In the genomic region with DNA sequence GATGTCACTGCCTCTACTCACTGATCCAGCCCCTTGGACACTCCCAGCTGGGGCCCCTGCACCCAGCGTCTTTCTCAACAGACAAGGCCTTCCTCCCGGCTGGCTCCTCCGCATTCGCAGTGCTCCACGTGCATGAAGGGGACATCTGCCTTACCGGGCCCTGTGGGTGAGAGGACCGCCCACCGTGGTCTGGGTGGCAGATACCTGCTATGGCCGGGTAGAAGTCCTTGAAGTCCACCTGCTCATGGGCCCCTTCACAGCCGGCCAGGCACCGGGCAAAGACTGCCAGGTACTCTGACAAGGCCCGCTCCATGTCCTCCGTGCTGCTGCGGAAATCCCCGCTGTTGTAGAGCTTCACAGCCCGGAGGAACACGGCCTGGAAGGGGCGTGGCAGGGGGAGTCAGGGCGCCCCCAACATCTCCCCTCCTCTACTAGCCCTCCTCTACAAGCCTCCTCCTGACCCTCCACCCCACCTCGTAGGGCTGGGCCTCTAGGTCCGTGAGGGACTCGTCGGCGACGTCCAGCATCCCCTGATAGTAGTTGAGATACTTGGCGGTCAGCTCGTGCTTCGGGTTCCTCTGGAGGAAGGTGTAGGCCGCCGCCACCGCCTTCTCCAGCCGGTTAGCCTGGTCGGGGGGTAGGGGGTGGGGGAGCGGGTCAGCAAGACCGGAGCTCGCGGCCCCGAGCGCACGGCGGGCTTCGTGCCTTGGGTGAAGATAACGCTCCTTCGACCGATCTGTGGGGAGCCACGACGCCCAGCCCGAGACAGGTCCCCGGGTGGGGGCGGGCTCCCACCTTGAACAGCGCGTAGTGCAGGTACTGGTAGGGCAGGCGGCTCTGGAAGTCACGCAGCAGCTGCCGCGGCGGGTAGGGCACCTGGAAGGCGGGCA, we compare ENCODE assay signal across 1 cellular context.
A peak's percentile ranks its signal among the peaks of the same experiment; 100 is the strongest.
TF ChIP-seq lines count a peak whose summit lies in the region.

No MANE protein-coding gene starts in this region.

TF ChIP-seq in HepG2, 621 proteins besides CTCF, POLR2A, EP300 and RAD21 (continued from another document and continues in another):
- TF ChIP-seq, protein P1, sequence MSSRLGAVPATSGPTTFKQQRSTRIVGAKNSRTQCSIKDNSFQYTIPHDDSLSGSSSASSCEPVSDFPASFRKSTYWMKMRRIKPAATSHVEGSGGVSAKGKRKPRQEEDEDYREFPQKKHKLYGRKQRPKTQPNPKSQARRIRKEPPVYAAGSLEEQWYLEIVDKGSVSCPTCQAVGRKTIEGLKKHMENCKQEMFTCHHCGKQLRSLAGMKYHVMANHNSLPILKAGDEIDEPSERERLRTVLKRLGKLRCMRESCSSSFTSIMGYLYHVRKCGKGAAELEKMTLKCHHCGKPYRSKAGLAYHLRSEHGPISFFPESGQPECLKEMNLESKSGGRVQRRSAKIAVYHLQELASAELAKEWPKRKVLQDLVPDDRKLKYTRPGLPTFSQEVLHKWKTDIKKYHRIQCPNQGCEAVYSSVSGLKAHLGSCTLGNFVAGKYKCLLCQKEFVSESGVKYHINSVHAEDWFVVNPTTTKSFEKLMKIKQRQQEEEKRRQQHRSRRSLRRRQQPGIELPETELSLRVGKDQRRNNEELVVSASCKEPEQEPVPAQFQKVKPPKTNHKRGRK (CRISPR knock-in tag; IDR thresholded peaks at IDR 0.05): peak; percentile 46; the same call in 1 of the 2 replicates
- TF ChIP-seq NFKBIZ (CRISPR knock-in tag; IDR thresholded peaks at IDR 0.05) (0 out of 2 replicates have a peak, but pooled peaks have one; percentile 52), ZNF468 (CRISPR knock-in tag; IDR thresholded peaks at IDR 0.05) (no peak), ZNF615 (CRISPR knock-in tag; IDR thresholded peaks at IDR 0.05; ENCODE audit: borderline replicate concordance) (0 out of 2 replicates have a peak, but pooled peaks have one; percentile 78), ZNF350 (CRISPR knock-in tag; IDR thresholded peaks at IDR 0.05; ENCODE audit: borderline replicate concordance, low read depth) (peak; percentile 88), KLF11 (CRISPR knock-in tag; IDR thresholded peaks at IDR 0.05) (0 out of 2 replicates have a peak, but pooled peaks have one; percentile 62), JARID2 (CRISPR knock-in tag; IDR thresholded peaks at IDR 0.05; ENCODE audit: insufficient replicate concordance) (peak; percentile 91), KLF15 (CRISPR knock-in tag; IDR thresholded peaks at IDR 0.05; ENCODE audit: borderline replicate concordance) (no peak), ZBTB7A (CRISPR knock-in tag; IDR thresholded peaks at IDR 0.05) (no peak; the same call in 1 of the 2 replicates), NFE2L1 (CRISPR knock-in tag; IDR thresholded peaks at IDR 0.05; ENCODE audit: borderline replicate concordance) (peak; percentile 35; the same call in 1 of the 2 replicates), IRF2 (CRISPR knock-in tag; IDR thresholded peaks at IDR 0.05) (peak; percentile 29; the same call in 1 of the 2 replicates), XRCC5 (optimal IDR thresholded peaks at IDR 0.05; ENCODE audit: low read length) (peak; percentile 75), SPEN (CRISPR knock-in tag; IDR thresholded peaks at IDR 0.05; ENCODE audit: low read depth) (no peak; the same call in 1 of the 2 replicates), KDM5A (IDR thresholded peaks at IDR 0.05; ENCODE audit: borderline replicate concordance, low read length) (no peak), SIN3A (IDR thresholded peaks at IDR 0.05; ENCODE audit: borderline replicate concordance, low read depth, low read length) (0 out of 2 replicates have a peak, but pooled peaks have one; percentile 24), ARHGAP35 (CRISPR knock-in tag; IDR thresholded peaks at IDR 0.05; ENCODE audit: borderline replicate concordance) (no peak), ZBTB7B (CRISPR knock-in tag; IDR thresholded peaks at IDR 0.05) (peak; percentile 36; the same call in 1 of the 2 replicates), ZNF234 (CRISPR knock-in tag; conservative IDR thresholded peaks at IDR 0.05) (peak; percentile 18; the same call in 1 of the 2 replicates), ZNF589 (CRISPR knock-in tag; conservative IDR thresholded peaks at IDR 0.05) (0 out of 2 replicates have a peak, but pooled peaks have one; percentile 86), TEAD2 (CRISPR knock-in tag; IDR thresholded peaks at IDR 0.05) (0 out of 2 replicates have a peak, but pooled peaks have one; percentile 15), CBX5 (CRISPR knock-in tag; IDR thresholded peaks at IDR 0.05; ENCODE audit: borderline replicate concordance) (0 out of 2 replicates have a peak, but pooled peaks have one; percentile 22), ZNF564 (CRISPR knock-in tag; IDR thresholded peaks at IDR 0.05) (peak; percentile 100), ZBTB38 (CRISPR knock-in tag; IDR thresholded peaks at IDR 0.05) (peak; percentile 88), ZNF30 (CRISPR knock-in tag; IDR thresholded peaks at IDR 0.05) (0 out of 2 replicates have a peak, but pooled peaks have one; percentile 6), ZNF614 (CRISPR knock-in tag; IDR thresholded peaks at IDR 0.05; ENCODE audit: borderline replicate concordance) (peak; percentile 22; the same call in 1 of the 2 replicates), ZNF225 (CRISPR knock-in tag; IDR thresholded peaks at IDR 0.05) (peak; percentile 23; the same call in 1 of the 2 replicates), SRSF1 (optimal IDR thresholded peaks at IDR 0.05; ENCODE audit: low read depth, low read length) (peak; percentile 61), ELF1 (CRISPR knock-in tag; IDR thresholded peaks at IDR 0.05) (0 out of 2 replicates have a peak, but pooled peaks have one; percentile 3), GFI1 (CRISPR knock-in tag; IDR thresholded peaks at IDR 0.05; ENCODE audit: borderline replicate concordance) (peak; percentile 14; the same call in 1 of the 2 replicates), MIXL1 (CRISPR knock-in tag; IDR thresholded peaks at IDR 0.05) (0 out of 2 replicates have a peak, but pooled peaks have one; percentile 1), NFYC (CRISPR knock-in tag; IDR thresholded peaks at IDR 0.05) (no peak), KLF9 (CRISPR knock-in tag; IDR thresholded peaks at IDR 0.05; ENCODE audit: low read depth) (peak; percentile 73; the same call in 1 of the 2 replicates), ZC3H4 (CRISPR knock-in tag; IDR thresholded peaks at IDR 0.05; ENCODE audit: borderline replicate concordance) (peak; percentile 14; the same call in 1 of the 2 replicates), ZNF354B (CRISPR knock-in tag; IDR thresholded peaks at IDR 0.05) (0 out of 2 replicates have a peak, but pooled peaks have one; percentile 2), THAP11 (CRISPR knock-in tag; IDR thresholded peaks at IDR 0.05) (peak; percentile 21; the same call in 1 of the 2 replicates), HMG20B (CRISPR knock-in tag; conservative IDR thresholded peaks at IDR 0.05) (0 out of 2 replicates have a peak, but pooled peaks have one; percentile 13), TGIF2 (CRISPR knock-in tag; IDR thresholded peaks at IDR 0.05) (0 out of 2 replicates have a peak, but pooled peaks have one; percentile 26), ZNF263 (CRISPR knock-in tag; IDR thresholded peaks at IDR 0.05) (peak; percentile 98), ZNF510 (CRISPR knock-in tag; IDR thresholded peaks at IDR 0.05; ENCODE audit: low read depth) (no peak), ZNF605 (CRISPR knock-in tag; IDR thresholded peaks at IDR 0.05) (peak; percentile 58; the same call in 1 of the 2 replicates), MEF2D (CRISPR knock-in tag; IDR thresholded peaks at IDR 0.05) (peak; percentile 23; the same call in 1 of the 2 replicates), HNF4G (IDR thresholded peaks at IDR 0.05; ENCODE audit: borderline replicate concordance, low read depth, low read length) (no peak), HNF4G (CRISPR knock-in tag; IDR thresholded peaks at IDR 0.05; ENCODE audit: borderline replicate concordance, low read depth) (no peak)
- TF ChIP-seq, protein P2, sequence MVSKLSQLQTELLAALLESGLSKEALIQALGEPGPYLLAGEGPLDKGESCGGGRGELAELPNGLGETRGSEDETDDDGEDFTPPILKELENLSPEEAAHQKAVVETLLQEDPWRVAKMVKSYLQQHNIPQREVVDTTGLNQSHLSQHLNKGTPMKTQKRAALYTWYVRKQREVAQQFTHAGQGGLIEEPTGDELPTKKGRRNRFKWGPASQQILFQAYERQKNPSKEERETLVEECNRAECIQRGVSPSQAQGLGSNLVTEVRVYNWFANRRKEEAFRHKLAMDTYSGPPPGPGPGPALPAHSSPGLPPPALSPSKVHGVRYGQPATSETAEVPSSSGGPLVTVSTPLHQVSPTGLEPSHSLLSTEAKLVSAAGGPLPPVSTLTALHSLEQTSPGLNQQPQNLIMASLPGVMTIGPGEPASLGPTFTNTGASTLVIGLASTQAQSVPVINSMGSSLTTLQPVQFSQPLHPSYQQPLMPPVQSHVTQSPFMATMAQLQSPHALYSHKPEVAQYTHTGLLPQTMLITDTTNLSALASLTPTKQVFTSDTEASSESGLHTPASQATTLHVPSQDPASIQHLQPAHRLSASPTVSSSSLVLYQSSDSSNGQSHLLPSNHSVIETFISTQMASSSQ (IDR thresholded peaks at IDR 0.05; ENCODE audit: low read depth): no peak
- TF ChIP-seq, protein P2 (CRISPR knock-in tag; IDR thresholded peaks at IDR 0.05; ENCODE audit: borderline replicate concordance): peak; percentile 7; the same call in 1 of the 2 replicates
- TF ChIP-seq, protein P3, sequence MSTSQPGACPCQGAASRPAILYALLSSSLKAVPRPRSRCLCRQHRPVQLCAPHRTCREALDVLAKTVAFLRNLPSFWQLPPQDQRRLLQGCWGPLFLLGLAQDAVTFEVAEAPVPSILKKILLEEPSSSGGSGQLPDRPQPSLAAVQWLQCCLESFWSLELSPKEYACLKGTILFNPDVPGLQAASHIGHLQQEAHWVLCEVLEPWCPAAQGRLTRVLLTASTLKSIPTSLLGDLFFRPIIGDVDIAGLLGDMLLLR (CRISPR knock-in tag; IDR thresholded peaks at IDR 0.05): no peak
- TF ChIP-seq, protein P4, sequence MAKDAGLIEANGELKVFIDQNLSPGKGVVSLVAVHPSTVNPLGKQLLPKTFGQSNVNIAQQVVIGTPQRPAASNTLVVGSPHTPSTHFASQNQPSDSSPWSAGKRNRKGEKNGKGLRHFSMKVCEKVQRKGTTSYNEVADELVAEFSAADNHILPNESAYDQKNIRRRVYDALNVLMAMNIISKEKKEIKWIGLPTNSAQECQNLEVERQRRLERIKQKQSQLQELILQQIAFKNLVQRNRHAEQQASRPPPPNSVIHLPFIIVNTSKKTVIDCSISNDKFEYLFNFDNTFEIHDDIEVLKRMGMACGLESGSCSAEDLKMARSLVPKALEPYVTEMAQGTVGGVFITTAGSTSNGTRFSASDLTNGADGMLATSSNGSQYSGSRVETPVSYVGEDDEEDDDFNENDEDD (CRISPR knock-in tag; IDR thresholded peaks at IDR 0.05; ENCODE audit: borderline replicate concordance): no peak; the same call in 1 of the 2 replicates
- TF ChIP-seq, protein P5, sequence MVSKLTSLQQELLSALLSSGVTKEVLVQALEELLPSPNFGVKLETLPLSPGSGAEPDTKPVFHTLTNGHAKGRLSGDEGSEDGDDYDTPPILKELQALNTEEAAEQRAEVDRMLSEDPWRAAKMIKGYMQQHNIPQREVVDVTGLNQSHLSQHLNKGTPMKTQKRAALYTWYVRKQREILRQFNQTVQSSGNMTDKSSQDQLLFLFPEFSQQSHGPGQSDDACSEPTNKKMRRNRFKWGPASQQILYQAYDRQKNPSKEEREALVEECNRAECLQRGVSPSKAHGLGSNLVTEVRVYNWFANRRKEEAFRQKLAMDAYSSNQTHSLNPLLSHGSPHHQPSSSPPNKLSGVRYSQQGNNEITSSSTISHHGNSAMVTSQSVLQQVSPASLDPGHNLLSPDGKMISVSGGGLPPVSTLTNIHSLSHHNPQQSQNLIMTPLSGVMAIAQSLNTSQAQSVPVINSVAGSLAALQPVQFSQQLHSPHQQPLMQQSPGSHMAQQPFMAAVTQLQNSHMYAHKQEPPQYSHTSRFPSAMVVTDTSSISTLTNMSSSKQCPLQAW (CRISPR knock-in tag; IDR thresholded peaks at IDR 0.05): peak; percentile 39
- TF ChIP-seq, protein P6, sequence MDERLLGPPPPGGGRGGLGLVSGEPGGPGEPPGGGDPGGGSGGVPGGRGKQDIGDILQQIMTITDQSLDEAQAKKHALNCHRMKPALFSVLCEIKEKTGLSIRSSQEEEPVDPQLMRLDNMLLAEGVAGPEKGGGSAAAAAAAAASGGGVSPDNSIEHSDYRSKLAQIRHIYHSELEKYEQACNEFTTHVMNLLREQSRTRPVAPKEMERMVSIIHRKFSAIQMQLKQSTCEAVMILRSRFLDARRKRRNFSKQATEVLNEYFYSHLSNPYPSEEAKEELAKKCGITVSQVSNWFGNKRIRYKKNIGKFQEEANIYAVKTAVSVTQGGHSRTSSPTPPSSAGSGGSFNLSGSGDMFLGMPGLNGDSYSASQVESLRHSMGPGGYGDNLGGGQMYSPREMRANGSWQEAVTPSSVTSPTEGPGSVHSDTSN (CRISPR knock-in tag; IDR thresholded peaks at IDR 0.05): no peak
- TF ChIP-seq, protein P7, sequence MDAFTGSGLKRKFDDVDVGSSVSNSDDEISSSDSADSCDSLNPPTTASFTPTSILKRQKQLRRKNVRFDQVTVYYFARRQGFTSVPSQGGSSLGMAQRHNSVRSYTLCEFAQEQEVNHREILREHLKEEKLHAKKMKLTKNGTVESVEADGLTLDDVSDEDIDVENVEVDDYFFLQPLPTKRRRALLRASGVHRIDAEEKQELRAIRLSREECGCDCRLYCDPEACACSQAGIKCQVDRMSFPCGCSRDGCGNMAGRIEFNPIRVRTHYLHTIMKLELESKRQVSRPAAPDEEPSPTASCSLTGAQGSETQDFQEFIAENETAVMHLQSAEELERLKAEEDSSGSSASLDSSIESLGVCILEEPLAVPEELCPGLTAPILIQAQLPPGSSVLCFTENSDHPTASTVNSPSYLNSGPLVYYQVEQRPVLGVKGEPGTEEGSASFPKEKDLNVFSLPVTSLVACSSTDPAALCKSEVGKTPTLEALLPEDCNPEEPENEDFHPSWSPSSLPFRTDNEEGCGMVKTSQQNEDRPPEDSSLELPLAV (CRISPR knock-in tag; conservative IDR thresholded peaks at IDR 0.05; ENCODE audit: low read depth): 0 out of 2 replicates have a peak, but pooled peaks have one; percentile 91
- TF ChIP-seq, protein P8, sequence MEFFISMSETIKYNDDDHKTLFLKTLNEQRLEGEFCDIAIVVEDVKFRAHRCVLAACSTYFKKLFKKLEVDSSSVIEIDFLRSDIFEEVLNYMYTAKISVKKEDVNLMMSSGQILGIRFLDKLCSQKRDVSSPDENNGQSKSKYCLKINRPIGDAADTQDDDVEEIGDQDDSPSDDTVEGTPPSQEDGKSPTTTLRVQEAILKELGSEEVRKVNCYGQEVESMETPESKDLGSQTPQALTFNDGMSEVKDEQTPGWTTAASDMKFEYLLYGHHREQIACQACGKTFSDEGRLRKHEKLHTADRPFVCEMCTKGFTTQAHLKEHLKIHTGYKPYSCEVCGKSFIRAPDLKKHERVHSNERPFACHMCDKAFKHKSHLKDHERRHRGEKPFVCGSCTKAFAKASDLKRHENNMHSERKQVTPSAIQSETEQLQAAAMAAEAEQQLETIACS (CRISPR knock-in tag; IDR thresholded peaks at IDR 0.05): no peak
